Comparison of ENCODE assay signal across 1 cellular context in the genomic region with DNA sequence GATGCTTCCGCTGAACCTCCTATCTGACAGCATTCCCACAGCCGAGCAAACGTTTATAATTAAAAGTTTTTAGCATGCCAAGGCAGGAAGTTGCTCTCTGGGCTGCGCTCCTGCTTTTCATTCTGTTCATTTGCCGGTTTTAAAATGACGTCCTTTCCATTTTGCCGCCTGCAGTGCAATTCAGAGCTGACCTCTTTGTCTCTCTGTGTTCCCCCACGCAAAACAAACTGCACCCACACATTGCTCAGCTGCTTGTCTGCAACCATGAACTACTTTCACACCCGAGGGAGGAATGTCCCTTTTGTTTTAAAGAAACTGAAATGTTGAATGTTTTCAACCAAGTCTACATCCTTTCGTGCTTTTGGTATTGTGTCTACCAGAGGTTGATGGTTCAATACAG.
A peak's percentile ranks its signal among the peaks of the same experiment; 100 is the strongest.
TF ChIP-seq lines count a peak whose summit lies in the region.

No MANE protein-coding gene starts in this region.

TF ChIP-seq in GM12878, 131 proteins besides CTCF, POLR2A, EP300 and RAD21 (continues in another document):
- TF ChIP-seq CEBPB (IDR thresholded peaks at IDR 0.05; ENCODE audit: borderline replicate concordance in 1 of 2, low read depth in 2 of 2, low read length in 2 of 2) (no peak), BHLHE40 (IDR thresholded peaks at IDR 0.05; ENCODE audit: borderline replicate concordance in 1 of 2, low read depth in 2 of 2, low read length in 1 of 2) (0 out of 4 replicates have a peak, but pooled peaks of 1 of the 2 experiments have one; percentile 28), NFIC (IDR thresholded peaks at IDR 0.05; ENCODE audit: low read depth, low read length) (no peak), IKZF1 (conservative IDR thresholded peaks at IDR 0.05) (0 out of 2 replicates have a peak, but pooled peaks have one; percentile 23), MYB (IDR thresholded peaks at IDR 0.05; ENCODE audit: borderline replicate concordance, low read depth, low read length) (no peak), ZBED1 (IDR thresholded peaks at IDR 0.05; ENCODE audit: borderline replicate concordance) (no peak), HDAC6 (IDR thresholded peaks at IDR 0.05; ENCODE audit: unreplicated experiment) (no peak), SIX5 (IDR thresholded peaks at IDR 0.05; ENCODE audit: low read depth, low read length, severe bottlenecking) (no peak), HDAC2 (IDR thresholded peaks at IDR 0.05) (no peak), SREBF1 (IDR thresholded peaks at IDR 0.05; ENCODE audit: low read length) (no peak), CHD2 (IDR thresholded peaks at IDR 0.05; ENCODE audit: borderline replicate concordance, low read depth, low read length) (no peak), IRF4 (IDR thresholded peaks at IDR 0.05; ENCODE audit: low read depth, low read length) (no peak), WRNIP1 (IDR thresholded peaks at IDR 0.05; ENCODE audit: borderline replicate concordance, low read depth, low read length) (no peak), CREB1 (IDR thresholded peaks at IDR 0.05; ENCODE audit: low read depth) (no peak), ZSCAN29 (IDR thresholded peaks at IDR 0.05) (no peak), KLF5 (IDR thresholded peaks at IDR 0.05; ENCODE audit: partially characterized antibody) (no peak), TAF1 (IDR thresholded peaks at IDR 0.05; ENCODE audit: borderline replicate concordance, low read depth, low read length) (no peak), ZNF24 (IDR thresholded peaks at IDR 0.05) (no peak), KDM1A (IDR thresholded peaks at IDR 0.05; ENCODE audit: borderline replicate concordance) (no peak), RAD51 (IDR thresholded peaks at IDR 0.05) (no peak), SIN3A (IDR thresholded peaks at IDR 0.05; ENCODE audit: low read depth, low read length) (0 out of 2 replicates have a peak, but pooled peaks have one; percentile 29), TARDBP (IDR thresholded peaks at IDR 0.05; ENCODE audit: borderline replicate concordance) (no peak), SMAD1 (IDR thresholded peaks at IDR 0.05; ENCODE audit: low read depth, partially characterized antibody) (no peak), BMI1 (IDR thresholded peaks at IDR 0.05; ENCODE audit: borderline replicate concordance) (0 out of 2 replicates have a peak, but pooled peaks have one; percentile 26), RUNX3 (IDR thresholded peaks at IDR 0.05; ENCODE audit: low read length) (no peak), IKZF2 (IDR thresholded peaks at IDR 0.05) (no peak), ZNF384 (IDR thresholded peaks at IDR 0.05; ENCODE audit: borderline replicate concordance, low read depth, low read length) (no peak), STAT1 (conservative IDR thresholded peaks at IDR 0.05) (no peak)
- TF ChIP-seq, protein P1, sequence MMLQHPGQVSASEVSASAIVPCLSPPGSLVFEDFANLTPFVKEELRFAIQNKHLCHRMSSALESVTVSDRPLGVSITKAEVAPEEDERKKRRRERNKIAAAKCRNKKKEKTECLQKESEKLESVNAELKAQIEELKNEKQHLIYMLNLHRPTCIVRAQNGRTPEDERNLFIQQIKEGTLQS (IDR thresholded peaks at IDR 0.05; ENCODE audit: borderline replicate concordance, extremely low read depth, low read depth, low read length), result no peak
- TF ChIP-seq, protein P2, sequence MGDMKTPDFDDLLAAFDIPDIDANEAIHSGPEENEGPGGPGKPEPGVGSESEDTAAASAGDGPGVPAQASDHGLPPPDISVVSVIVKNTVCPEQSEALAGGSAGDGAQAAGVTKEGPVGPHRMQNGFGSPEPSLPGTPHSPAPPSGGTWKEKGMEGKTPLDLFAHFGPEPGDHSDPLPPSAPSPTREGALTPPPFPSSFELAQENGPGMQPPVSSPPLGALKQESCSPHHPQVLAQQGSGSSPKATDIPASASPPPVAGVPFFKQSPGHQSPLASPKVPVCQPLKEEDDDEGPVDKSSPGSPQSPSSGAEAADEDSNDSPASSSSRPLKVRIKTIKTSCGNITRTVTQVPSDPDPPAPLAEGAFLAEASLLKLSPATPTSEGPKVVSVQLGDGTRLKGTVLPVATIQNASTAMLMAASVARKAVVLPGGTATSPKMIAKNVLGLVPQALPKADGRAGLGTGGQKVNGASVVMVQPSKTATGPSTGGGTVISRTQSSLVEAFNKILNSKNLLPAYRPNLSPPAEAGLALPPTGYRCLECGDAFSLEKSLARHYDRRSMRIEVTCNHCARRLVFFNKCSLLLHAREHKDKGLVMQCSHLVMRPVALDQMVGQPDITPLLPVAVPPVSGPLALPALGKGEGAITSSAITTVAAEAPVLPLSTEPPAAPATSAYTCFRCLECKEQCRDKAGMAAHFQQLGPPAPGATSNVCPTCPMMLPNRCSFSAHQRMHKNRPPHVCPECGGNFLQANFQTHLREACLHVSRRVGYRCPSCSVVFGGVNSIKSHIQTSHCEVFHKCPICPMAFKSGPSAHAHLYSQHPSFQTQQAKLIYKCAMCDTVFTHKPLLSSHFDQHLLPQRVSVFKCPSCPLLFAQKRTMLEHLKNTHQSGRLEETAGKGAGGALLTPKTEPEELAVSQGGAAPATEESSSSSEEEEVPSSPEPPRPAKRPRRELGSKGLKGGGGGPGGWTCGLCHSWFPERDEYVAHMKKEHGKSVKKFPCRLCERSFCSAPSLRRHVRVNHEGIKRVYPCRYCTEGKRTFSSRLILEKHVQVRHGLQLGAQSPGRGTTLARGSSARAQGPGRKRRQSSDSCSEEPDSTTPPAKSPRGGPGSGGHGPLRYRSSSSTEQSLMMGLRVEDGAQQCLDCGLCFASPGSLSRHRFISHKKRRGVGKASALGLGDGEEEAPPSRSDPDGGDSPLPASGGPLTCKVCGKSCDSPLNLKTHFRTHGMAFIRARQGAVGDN (IDR thresholded peaks at IDR 0.05), result no peak
- TF ChIP-seq, protein P3, sequence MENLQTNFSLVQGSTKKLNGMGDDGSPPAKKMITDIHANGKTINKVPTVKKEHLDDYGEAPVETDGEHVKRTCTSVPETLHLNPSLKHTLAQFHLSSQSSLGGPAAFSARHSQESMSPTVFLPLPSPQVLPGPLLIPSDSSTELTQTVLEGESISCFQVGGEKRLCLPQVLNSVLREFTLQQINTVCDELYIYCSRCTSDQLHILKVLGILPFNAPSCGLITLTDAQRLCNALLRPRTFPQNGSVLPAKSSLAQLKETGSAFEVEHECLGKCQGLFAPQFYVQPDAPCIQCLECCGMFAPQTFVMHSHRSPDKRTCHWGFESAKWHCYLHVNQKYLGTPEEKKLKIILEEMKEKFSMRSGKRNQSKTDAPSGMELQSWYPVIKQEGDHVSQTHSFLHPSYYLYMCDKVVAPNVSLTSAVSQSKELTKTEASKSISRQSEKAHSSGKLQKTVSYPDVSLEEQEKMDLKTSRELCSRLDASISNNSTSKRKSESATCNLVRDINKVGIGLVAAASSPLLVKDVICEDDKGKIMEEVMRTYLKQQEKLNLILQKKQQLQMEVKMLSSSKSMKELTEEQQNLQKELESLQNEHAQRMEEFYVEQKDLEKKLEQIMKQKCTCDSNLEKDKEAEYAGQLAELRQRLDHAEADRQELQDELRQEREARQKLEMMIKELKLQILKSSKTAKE (IDR thresholded peaks at IDR 0.05; ENCODE audit: low read depth, poor library complexity, severe bottlenecking), result peak; percentile 42
- TF ChIP-seq, protein P4, sequence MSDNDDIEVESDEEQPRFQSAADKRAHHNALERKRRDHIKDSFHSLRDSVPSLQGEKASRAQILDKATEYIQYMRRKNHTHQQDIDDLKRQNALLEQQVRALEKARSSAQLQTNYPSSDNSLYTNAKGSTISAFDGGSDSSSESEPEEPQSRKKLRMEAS (IDR thresholded peaks at IDR 0.05; ENCODE audit: low read depth, low read length), result no peak
- TF ChIP-seq, protein P5, sequence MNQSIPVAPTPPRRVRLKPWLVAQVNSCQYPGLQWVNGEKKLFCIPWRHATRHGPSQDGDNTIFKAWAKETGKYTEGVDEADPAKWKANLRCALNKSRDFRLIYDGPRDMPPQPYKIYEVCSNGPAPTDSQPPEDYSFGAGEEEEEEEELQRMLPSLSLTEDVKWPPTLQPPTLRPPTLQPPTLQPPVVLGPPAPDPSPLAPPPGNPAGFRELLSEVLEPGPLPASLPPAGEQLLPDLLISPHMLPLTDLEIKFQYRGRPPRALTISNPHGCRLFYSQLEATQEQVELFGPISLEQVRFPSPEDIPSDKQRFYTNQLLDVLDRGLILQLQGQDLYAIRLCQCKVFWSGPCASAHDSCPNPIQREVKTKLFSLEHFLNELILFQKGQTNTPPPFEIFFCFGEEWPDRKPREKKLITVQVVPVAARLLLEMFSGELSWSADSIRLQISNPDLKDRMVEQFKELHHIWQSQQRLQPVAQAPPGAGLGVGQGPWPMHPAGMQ (IDR thresholded peaks at IDR 0.05; ENCODE audit: borderline replicate concordance), result no peak
- TF ChIP-seq, protein P6, sequence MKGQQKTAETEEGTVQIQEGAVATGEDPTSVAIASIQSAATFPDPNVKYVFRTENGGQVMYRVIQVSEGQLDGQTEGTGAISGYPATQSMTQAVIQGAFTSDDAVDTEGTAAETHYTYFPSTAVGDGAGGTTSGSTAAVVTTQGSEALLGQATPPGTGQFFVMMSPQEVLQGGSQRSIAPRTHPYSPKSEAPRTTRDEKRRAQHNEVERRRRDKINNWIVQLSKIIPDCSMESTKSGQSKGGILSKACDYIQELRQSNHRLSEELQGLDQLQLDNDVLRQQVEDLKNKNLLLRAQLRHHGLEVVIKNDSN (IDR thresholded peaks at IDR 0.05; ENCODE audit: borderline replicate concordance, extremely low read length, insufficient read depth, low read depth, low read length), result no peak
- TF ChIP-seq, protein P7, sequence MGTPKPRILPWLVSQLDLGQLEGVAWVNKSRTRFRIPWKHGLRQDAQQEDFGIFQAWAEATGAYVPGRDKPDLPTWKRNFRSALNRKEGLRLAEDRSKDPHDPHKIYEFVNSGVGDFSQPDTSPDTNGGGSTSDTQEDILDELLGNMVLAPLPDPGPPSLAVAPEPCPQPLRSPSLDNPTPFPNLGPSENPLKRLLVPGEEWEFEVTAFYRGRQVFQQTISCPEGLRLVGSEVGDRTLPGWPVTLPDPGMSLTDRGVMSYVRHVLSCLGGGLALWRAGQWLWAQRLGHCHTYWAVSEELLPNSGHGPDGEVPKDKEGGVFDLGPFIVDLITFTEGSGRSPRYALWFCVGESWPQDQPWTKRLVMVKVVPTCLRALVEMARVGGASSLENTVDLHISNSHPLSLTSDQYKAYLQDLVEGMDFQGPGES (IDR thresholded peaks at IDR 0.05), result no peak
- TF ChIP-seq, protein P8, sequence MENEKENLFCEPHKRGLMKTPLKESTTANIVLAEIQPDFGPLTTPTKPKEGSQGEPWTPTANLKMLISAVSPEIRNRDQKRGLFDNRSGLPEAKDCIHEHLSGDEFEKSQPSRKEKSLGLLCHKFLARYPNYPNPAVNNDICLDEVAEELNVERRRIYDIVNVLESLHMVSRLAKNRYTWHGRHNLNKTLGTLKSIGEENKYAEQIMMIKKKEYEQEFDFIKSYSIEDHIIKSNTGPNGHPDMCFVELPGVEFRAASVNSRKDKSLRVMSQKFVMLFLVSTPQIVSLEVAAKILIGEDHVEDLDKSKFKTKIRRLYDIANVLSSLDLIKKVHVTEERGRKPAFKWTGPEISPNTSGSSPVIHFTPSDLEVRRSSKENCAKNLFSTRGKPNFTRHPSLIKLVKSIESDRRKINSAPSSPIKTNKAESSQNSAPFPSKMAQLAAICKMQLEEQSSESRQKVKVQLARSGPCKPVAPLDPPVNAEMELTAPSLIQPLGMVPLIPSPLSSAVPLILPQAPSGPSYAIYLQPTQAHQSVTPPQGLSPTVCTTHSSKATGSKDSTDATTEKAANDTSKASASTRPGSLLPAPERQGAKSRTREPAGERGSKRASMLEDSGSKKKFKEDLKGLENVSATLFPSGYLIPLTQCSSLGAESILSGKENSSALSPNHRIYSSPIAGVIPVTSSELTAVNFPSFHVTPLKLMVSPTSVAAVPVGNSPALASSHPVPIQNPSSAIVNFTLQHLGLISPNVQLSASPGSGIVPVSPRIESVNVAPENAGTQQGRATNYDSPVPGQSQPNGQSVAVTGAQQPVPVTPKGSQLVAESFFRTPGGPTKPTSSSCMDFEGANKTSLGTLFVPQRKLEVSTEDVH (IDR thresholded peaks at IDR 0.05; ENCODE audit: low read depth, partially characterized antibody), result no peak
- TF ChIP-seq, protein P9, sequence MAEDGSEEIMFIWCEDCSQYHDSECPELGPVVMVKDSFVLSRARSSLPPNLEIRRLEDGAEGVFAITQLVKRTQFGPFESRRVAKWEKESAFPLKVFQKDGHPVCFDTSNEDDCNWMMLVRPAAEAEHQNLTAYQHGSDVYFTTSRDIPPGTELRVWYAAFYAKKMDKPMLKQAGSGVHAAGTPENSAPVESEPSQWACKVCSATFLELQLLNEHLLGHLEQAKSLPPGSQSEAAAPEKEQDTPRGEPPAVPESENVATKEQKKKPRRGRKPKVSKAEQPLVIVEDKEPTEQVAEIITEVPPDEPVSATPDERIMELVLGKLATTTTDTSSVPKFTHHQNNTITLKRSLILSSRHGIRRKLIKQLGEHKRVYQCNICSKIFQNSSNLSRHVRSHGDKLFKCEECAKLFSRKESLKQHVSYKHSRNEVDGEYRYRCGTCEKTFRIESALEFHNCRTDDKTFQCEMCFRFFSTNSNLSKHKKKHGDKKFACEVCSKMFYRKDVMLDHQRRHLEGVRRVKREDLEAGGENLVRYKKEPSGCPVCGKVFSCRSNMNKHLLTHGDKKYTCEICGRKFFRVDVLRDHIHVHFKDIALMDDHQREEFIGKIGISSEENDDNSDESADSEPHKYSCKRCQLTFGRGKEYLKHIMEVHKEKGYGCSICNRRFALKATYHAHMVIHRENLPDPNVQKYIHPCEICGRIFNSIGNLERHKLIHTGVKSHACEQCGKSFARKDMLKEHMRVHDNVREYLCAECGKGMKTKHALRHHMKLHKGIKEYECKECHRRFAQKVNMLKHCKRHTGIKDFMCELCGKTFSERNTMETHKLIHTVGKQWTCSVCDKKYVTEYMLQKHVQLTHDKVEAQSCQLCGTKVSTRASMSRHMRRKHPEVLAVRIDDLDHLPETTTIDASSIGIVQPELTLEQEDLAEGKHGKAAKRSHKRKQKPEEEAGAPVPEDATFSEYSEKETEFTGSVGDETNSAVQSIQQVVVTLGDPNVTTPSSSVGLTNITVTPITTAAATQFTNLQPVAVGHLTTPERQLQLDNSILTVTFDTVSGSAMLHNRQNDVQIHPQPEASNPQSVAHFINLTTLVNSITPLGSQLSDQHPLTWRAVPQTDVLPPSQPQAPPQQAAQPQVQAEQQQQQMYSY (CRISPR knock-in tag; IDR thresholded peaks at IDR 0.05), result no peak
- TF ChIP-seq, protein P10, sequence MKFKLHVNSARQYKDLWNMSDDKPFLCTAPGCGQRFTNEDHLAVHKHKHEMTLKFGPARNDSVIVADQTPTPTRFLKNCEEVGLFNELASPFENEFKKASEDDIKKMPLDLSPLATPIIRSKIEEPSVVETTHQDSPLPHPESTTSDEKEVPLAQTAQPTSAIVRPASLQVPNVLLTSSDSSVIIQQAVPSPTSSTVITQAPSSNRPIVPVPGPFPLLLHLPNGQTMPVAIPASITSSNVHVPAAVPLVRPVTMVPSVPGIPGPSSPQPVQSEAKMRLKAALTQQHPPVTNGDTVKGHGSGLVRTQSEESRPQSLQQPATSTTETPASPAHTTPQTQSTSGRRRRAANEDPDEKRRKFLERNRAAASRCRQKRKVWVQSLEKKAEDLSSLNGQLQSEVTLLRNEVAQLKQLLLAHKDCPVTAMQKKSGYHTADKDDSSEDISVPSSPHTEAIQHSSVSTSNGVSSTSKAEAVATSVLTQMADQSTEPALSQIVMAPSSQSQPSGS (IDR thresholded peaks at IDR 0.05; ENCODE audit: low read length), result no peak
- TF ChIP-seq, protein P11, sequence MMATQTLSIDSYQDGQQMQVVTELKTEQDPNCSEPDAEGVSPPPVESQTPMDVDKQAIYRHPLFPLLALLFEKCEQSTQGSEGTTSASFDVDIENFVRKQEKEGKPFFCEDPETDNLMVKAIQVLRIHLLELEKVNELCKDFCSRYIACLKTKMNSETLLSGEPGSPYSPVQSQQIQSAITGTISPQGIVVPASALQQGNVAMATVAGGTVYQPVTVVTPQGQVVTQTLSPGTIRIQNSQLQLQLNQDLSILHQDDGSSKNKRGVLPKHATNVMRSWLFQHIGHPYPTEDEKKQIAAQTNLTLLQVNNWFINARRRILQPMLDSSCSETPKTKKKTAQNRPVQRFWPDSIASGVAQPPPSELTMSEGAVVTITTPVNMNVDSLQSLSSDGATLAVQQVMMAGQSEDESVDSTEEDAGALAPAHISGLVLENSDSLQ (IDR thresholded peaks at IDR 0.05), result no peak
